In genomic region chr15:100341662-100342560, GRCh38 we compare ENCODE assay signal across 8 cellular contexts. TPM values are rescaled to one million over a fixed set of nuclear protein-coding genes. Genes with fewer than 3 reads are reported as not detected.
DNase-seq lines count a peak whose midpoint lies in the region; ATAC-seq, FAIRE-seq and TF ChIP-seq lines count a peak whose summit lies in the region.

Gene ADAMTS17 (minus strand): TSS chr15:100341975. CDS start chr15:100341899, 76 bp downstream.

- no TSS peak for BruUV-seq in endothelial cell of umbilical vein (replicated peaks; lab: Mats Ljungman, UMichigan)

- intact Hi-C loops in endothelial cell of umbilical vein (cut with micrococcal nuclease), result loop anchor here (1.0 to 2.0 kb wide), 5 partner anchors 8 to 665 kb away; no protein-coding TSS in a partner anchor

- H3K9ac ChIP-seq in endothelial cell of umbilical vein (replicated peaks; ENCODE audit: extremely low read depth, insufficient read depth, low read length), result no peak within 1 kb of the TSS

- FAIRE-seq in endothelial cell of umbilical vein (lab: Jason Lieb, UNC), result peak; percentile 92

- no peaks in the 10 kb centered on the region for H4K20me1 ChIP-seq in endothelial cell of umbilical vein (replicated peaks; ENCODE audit: control insufficient read depth, extremely low read depth, insufficient read depth, low read length)

- TF ChIP-seq CTCF in AG04449 (IDR thresholded peaks at IDR 0.05; ENCODE audit: insufficient read depth, low read length, missing control alignments), result peak; percentile 64
- peak; percentile 79 to 91 for TF ChIP-seq CTCF in endothelial cell of umbilical vein (IDR thresholded peaks at IDR 0.05; ENCODE audit: extremely low read depth in 1 of 2, insufficient read depth in 1 of 2, low read depth in 1 of 2, low read length in 2 of 2)

- H3K27me3 ChIP-seq in endothelial cell of umbilical vein (ENCODE audit: control insufficient read depth in 2 of 2, insufficient read depth in 2 of 2, low read length in 2 of 2), result peaks cover 2 to 12% of the 10 kb centered on the region in 2 experiments

- peak; percentile 95 for ATAC-seq in GM18909 (IDR thresholded peaks at IDR 0.05; ENCODE audit: poor library complexity, unreplicated experiment)
- ATAC-seq in HG03196 (IDR thresholded peaks at IDR 0.05; ENCODE audit: unreplicated experiment), result peak; percentile 93

- H3K4me1 ChIP-seq in endothelial cell of umbilical vein (ENCODE audit: control insufficient read depth, extremely low read depth, insufficient read depth, low read length) (peaks cover 4% of the 10 kb centered on the region), mesodermal cell (ENCODE audit: control insufficient read depth, insufficient read depth, low read length, poor library complexity, severe bottlenecking) (no peaks in the 10 kb centered on the region)

- H3K4me3 ChIP-seq in AG04449 (ENCODE audit: low read depth, low read length), result peak within 1 kb of the TSS; percentile 23
- H3K4me3 ChIP-seq in endothelial cell of umbilical vein (replicated peaks in 1 of 3; ENCODE audit: insufficient read depth in 1 of 3, low read depth in 1 of 3, low read length in 3 of 3), result peak within 1 kb of the TSS; percentile 16 to 36 (median 35)
- H3K4me3 ChIP-seq in mesodermal cell (ENCODE audit: extremely low read depth, insufficient read depth, low read length, poor library complexity, severe bottlenecking), result peak within 1 kb of the TSS; percentile 54

- no peak for TF ChIP-seq POLR2A in endothelial cell of umbilical vein (IDR thresholded peaks at IDR 0.05; ENCODE audit: low read depth, low read length)

- DNase-seq in AG04449 (ENCODE audit: low read depth, low spot score) (no peak), NCI-H82 treated with DMSO at 0.1 percent for 48 hours (lab: John Stamatoyannopoulos, UW; ENCODE audit: unreplicated experiment) (peak; percentile 95), endothelial cell of umbilical vein (ENCODE audit: low read depth, low spot score) (peak; percentile 92)
- peak; percentile 94 for DNase-seq in activated CD8-positive, alpha-beta memory T cell treated with anti-CD3 and anti-CD28 coated beads, Interleukin-2, amount 50 U/mL, for 4 hours
- peak; percentile 89 for DNase-seq in stimulated activated CD8-positive, alpha-beta memory T cell treated with anti-CD3 and anti-CD28 coated beads, Interleukin-12 subunit alpha, Interleukin-12 subunit beta, amount 100 ng/mL, for 4 hours (ENCODE audit: low read depth)

- H3K36me3 ChIP-seq in endothelial cell of umbilical vein (ENCODE audit: control insufficient read depth in 2 of 2, extremely low read depth in 1 of 2, insufficient read depth in 2 of 2, low read length in 2 of 2) (no peaks in the 10 kb centered on the region), mesodermal cell (ENCODE audit: control insufficient read depth, insufficient read depth, low read length) (no peaks in the 10 kb centered on the region)

- POLR2A ChIA-PET in AG04449 (lab: Yijun Ruan, JAX) (no interaction called here), endothelial cell of umbilical vein (lab: Charles Lee) (no interaction called here)

- H3K79me2 ChIP-seq in endothelial cell of umbilical vein (ENCODE audit: control insufficient read depth, insufficient read depth, low read length), result no peaks in the 10 kb centered on the region

- H3K9me3 ChIP-seq in endothelial cell of umbilical vein (replicated peaks; ENCODE audit: control insufficient read depth, insufficient read depth, low read length), result no peaks in the 10 kb centered on the region
- H3K9me3 ChIP-seq in mesodermal cell (ENCODE audit: control insufficient read depth, low read length), result no peaks in the 10 kb centered on the region

- CTCF ChIA-PET in AG04449 (lab: Yijun Ruan, JAX) (no interaction called here), endothelial cell of umbilical vein (lab: Charles Lee) (interaction anchor here (0.6 to 4.2 kb wide), 12 partner anchors 8 to 665 kb away, joined by 3 to 54 read pairs (median 4); partner anchors contain the start of genes ASB7 and LINS1)

- H3K27ac ChIP-seq in endothelial cell of umbilical vein (ENCODE audit: insufficient read depth, low read depth, low read length), result no peak within 1 kb of the TSS
- H3K27ac ChIP-seq in mesodermal cell (ENCODE audit: low read depth, low read length, severe bottlenecking), result no peak within 1 kb of the TSS

- no peaks in the 10 kb centered on the region for H3K9me1 ChIP-seq in endothelial cell of umbilical vein (replicated peaks; ENCODE audit: control insufficient read depth, extremely low read depth, insufficient read depth, low read length)

- peak within 1 kb of the TSS; percentile 93 for H2AFZ ChIP-seq in endothelial cell of umbilical vein (ENCODE audit: low read depth, low read length)

- 0 to 4% methylated on average over 47 to 54 of the region's 76 CpGs for WGBS in mesodermal cell (ENCODE audit: insufficient coverage in 2 of 2), 2 experiments

- peak within 1 kb of the TSS; percentile 49 for H3K4me2 ChIP-seq in endothelial cell of umbilical vein (ENCODE audit: insufficient read depth, low read length)

- dilution Hi-C loops in endothelial cell of umbilical vein (cut with MboI; ENCODE audit: extremely low pct_ligation_motif_present, low sequenced_read_pairs), result no loop called here

TF ChIP-seq in endothelial cell of umbilical vein, 7 proteins besides CTCF, POLR2A, EP300 and RAD21:
- TF ChIP-seq MYC (IDR thresholded peaks at IDR 0.05; ENCODE audit: low read depth, low read length) (no peak), GATA2 (IDR thresholded peaks at IDR 0.05; ENCODE audit: insufficient read depth, insufficient read length, low read depth, low read length) (no peak), FOS (IDR thresholded peaks at IDR 0.05; ENCODE audit: borderline replicate concordance, insufficient read depth, low read length) (no peak), MAX (IDR thresholded peaks at IDR 0.05; ENCODE audit: insufficient read depth, insufficient read length) (peak; percentile 91), POLR2AphosphoS5 (IDR thresholded peaks at IDR 0.05; ENCODE audit: insufficient read depth, low read depth, low read length) (no peak), EZH2 (IDR thresholded peaks at IDR 0.05; ENCODE audit: borderline replicate concordance, low read depth, low read length, severe bottlenecking) (no peak), JUN (IDR thresholded peaks at IDR 0.05; ENCODE audit: borderline replicate concordance, insufficient read depth, insufficient read length, low read depth) (no peak)
TF ChIP-seq in endothelial cell of umbilical vein: peak in this region for 1.

RNA-seq across cellular contexts. Expression of gene ADAMTS17, which starts in this region (rescaled TPM):
- not detected in 2 replicates for total RNA-seq in endothelial cell of umbilical vein
- polyA plus RNA-seq in endothelial cell of umbilical vein, result 0.12 and 0.16 TPM in 2 replicates
- polyA plus RNA-seq in endothelial cell of umbilical vein (2011; cell fraction: cytosol; rRNA removed), result 0.08 and 0.26 TPM in 2 replicates
- 0.04 and 0.16 TPM in 2 replicates for polyA plus RNA-seq in endothelial cell of umbilical vein (2011; cell fraction: nucleus; rRNA removed)
- polyA plus RNA-seq in endothelial cell of umbilical vein (2012), result not detected in 2 replicates
- polyA minus RNA-seq in endothelial cell of umbilical vein, result not detected in 2 replicates
- not detected for polyA minus RNA-seq in endothelial cell of umbilical vein (2011; cell fraction: cytosol; rRNA and poly(A)+ RNA removed)
- polyA minus RNA-seq in endothelial cell of umbilical vein (2011; cell fraction: nucleus; rRNA and poly(A)+ RNA removed), result 0.34 and 0.82 TPM in 2 replicates
- 0.22 TPM for polyA plus RNA-seq in mesodermal cell (2013, experiment 1 of 2)
- 0.76 TPM for polyA plus RNA-seq in mesodermal cell (2013, experiment 2 of 2)

Comparison
In these comparisons a context has a peak if more than half of its experiments do, and no peak if none do; other contexts are left out.
1. Peak in DNase-seq, H3K4me3 ChIP-seq and H3K4me2 ChIP-seq in endothelial cell of umbilical vein; RNA of the gene not detected or under 1 TPM.